10 cellular contexts compared by ENCODE assay signal in the genomic region with DNA sequence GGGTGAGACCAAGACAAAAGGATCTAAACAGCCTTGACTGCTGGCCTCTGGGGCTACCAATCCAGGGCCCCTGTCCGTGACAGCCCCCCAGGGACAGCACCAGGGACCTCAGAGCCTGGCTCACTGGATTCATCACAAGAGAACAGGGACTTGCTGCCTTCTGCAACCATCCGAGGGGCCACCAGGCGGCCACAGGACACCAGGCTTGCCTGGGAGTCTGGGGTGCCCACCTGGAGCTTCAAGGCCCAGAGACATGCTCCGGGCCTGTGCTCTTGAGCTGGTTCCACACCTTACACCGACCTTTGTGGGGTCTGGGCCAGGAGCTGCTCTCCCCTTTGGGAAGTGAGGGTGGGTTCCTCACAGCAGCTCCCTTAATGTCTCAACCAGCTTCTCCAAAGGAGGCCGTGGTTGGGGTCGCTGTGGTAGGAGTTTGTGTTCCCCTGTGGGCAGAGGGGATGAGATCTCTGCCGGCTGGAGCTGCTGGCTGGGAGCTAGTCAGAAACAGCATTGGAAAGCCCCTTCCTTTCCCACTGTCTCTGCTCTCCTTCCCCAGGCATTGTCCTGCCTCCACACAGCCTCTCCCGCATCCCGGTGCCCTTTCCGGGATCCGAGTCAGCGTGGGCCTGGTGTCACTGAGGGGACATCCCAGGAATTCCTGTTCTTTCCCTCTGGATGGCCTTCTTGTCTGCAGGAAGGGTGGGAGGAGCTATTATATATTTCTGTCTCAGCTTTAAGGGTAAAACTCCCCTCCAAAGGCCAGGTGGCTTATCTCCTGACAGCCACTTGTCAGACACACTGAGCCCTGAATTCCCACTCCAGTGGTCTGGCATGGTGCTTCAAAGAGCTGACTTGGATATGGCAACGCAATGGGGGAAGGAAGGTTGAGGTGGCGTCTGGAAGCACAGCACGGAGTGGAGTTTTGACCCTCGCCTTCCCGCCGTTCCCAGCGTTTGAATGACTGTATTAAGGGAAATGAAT. TPM values are rescaled to one million over a fixed set of nuclear protein-coding genes. Genes with fewer than 3 reads are reported as not detected.
DNase-seq lines count a peak whose midpoint lies in the region; ATAC-seq and TF ChIP-seq lines count a peak whose summit lies in the region.
"Had no signal": no experiment of that assay in that cellular context is flagged by ENCODE, and none has a peak within 500 bp of the region (broad histone marks: within the 10 kb centered on the region; RNA-seq: fewer than 3 reads in every experiment).

No MANE protein-coding gene starts in this region.

- ATAC-seq in Panc1 (peak; percentile 62), GM21390 (IDR thresholded peaks at IDR 0.05; ENCODE audit: unreplicated experiment) (no peak), GM19395 (IDR thresholded peaks at IDR 0.05; ENCODE audit: unreplicated experiment) (no peak), GM18873 (IDR thresholded peaks at IDR 0.05; ENCODE audit: low FRiP score, unreplicated experiment) (no peak)
- ATAC-seq in stimulated activated naive CD8-positive, alpha-beta T cell treated with anti-CD3 and anti-CD28 coated beads, Interleukin-15, Interleukin-2, amounts not matched to agents 100 U/mL and 50 U/mL, for 24 hours: peak; percentile 37

- H3K9me3 Mint-ChIP-seq in activated CD4-positive, alpha-beta memory T cell treated with anti-CD3 and anti-CD28 coated beads for 36 hours: no peaks in the 10 kb centered on the region
- H3K9me3 Mint-ChIP-seq in activated CD4-positive, alpha-beta memory T cell treated with anti-CD3 and anti-CD28 coated beads, Interleukin-2, amount 10 ng/mL, durations not matched to agents 7 days and 5 days: no peaks in the 10 kb centered on the region

- H3K27me3 Mint-ChIP-seq in activated CD4-positive, alpha-beta memory T cell treated with anti-CD3 and anti-CD28 coated beads for 36 hours: peaks cover 32% of the 10 kb centered on the region
- H3K27me3 Mint-ChIP-seq in activated CD4-positive, alpha-beta memory T cell treated with anti-CD3 and anti-CD28 coated beads, Interleukin-2, amount 10 ng/mL, durations not matched to agents 7 days and 5 days: peaks cover 41% of the 10 kb centered on the region

- no peak overlapping the region for H3K27ac Mint-ChIP-seq in activated CD4-positive, alpha-beta memory T cell treated with anti-CD3 and anti-CD28 coated beads for 36 hours
- no peak overlapping the region for H3K27ac Mint-ChIP-seq in activated CD4-positive, alpha-beta memory T cell treated with anti-CD3 and anti-CD28 coated beads, Interleukin-2, amount 10 ng/mL, durations not matched to agents 7 days and 5 days

- H3K36me3 ChIP-seq in Panc1 (ENCODE audit: control insufficient read depth, insufficient read depth, low read length): no peaks in the 10 kb centered on the region

- H3K9me3 ChIP-seq in Panc1 (ENCODE audit: control insufficient read depth, insufficient read depth, low read depth, low read length): no peaks in the 10 kb centered on the region

- BruUV-seq in Panc1 (replicated peaks; lab: Mats Ljungman, UMichigan): no TSS peak

- in situ Hi-C loops in Panc1 (cut with HindIII; ENCODE audit: low pct_unique_long_range_greater_than_20kb, low sequenced_read_pairs): no loop called here

- CTCF ChIA-PET in activated CD4-positive, alpha-beta memory T cell treated with anti-CD3 and anti-CD28 coated beads for 36 hours (lab: Charles Lee): interaction anchor here (0.6 to 1.6 kb wide), 6 partner anchors 9 to 407 kb away, joined by 3 to 7 read pairs (median 3); no protein-coding TSS in a partner anchor
- CTCF ChIA-PET in activated CD4-positive, alpha-beta memory T cell treated with anti-CD3 and anti-CD28 coated beads, Interleukin-2, amount 10 ng/mL, durations not matched to agents 7 days and 5 days (lab: Charles Lee): interaction anchor here (1.0 to 1.9 kb wide), 2 partner anchors 63 to 240 kb away, joined by 5 to 7 read pairs; no protein-coding TSS in a partner anchor
- CTCF ChIA-PET in Panc1 (lab: Charles Lee): interaction anchor here (0.5 to 1.2 kb wide), 4 partner anchors 20 to 1079 kb away, joined by 3 to 5 read pairs (median 4); no protein-coding TSS in a partner anchor

- 0 out of 2 replicates have a peak, but pooled peaks cover 2% of the 10 kb centered on the region for H3K27me3 ChIP-seq in Panc1 (ENCODE audit: control insufficient read depth, insufficient read depth, low read length)

- peaks cover 33% of the 10 kb centered on the region for H3K4me1 ChIP-seq in Panc1 (ENCODE audit: control insufficient read depth, insufficient read depth, low read length)

- no peak overlapping the region for H3K4me3 Mint-ChIP-seq in activated CD4-positive, alpha-beta memory T cell treated with anti-CD3 and anti-CD28 coated beads for 36 hours
- H3K4me3 Mint-ChIP-seq in activated CD4-positive, alpha-beta memory T cell treated with anti-CD3 and anti-CD28 coated beads, Interleukin-2, amount 10 ng/mL, durations not matched to agents 7 days and 5 days: no peak overlapping the region

- TF ChIP-seq CTCF in Panc1 (IDR thresholded peaks at IDR 0.05) (peak; percentile 76), fibroblast of pulmonary artery (IDR thresholded peaks at IDR 0.05; ENCODE audit: low read length, missing control alignments) (peak; percentile 38)

- H3K27ac ChIP-seq in Panc1 (ENCODE audit: low read length): peak overlapping the region; percentile 54; the same call in 1 of the 2 replicates
- H3K27ac ChIP-seq: SK-N-MC had no signal

- peaks cover 5% of the 10 kb centered on the region for H3K4me1 Mint-ChIP-seq in activated CD4-positive, alpha-beta memory T cell treated with anti-CD3 and anti-CD28 coated beads for 36 hours (ENCODE audit: low read depth)
- peaks cover 10% of the 10 kb centered on the region for H3K4me1 Mint-ChIP-seq in activated CD4-positive, alpha-beta memory T cell treated with anti-CD3 and anti-CD28 coated beads, Interleukin-2, amount 10 ng/mL, durations not matched to agents 7 days and 5 days

- intact Hi-C loops in activated CD4-positive, alpha-beta memory T cell treated with anti-CD3 and anti-CD28 coated beads for 36 hours (cut with micrococcal nuclease): no loop called here
- intact Hi-C loops in Panc1 (cut with micrococcal nuclease; ENCODE audit: unreplicated experiment): no loop called here

- DNase-seq in activated CD4-positive, alpha-beta memory T cell treated with anti-CD3 and anti-CD28 coated beads for 36 hours: peak; percentile 25
- no peak for DNase-seq in activated CD4-positive, alpha-beta memory T cell treated with anti-CD3 and anti-CD28 coated beads, Interleukin-2, amount 10 ng/mL, durations not matched to agents 7 days and 5 days
- DNase-seq in Panc1 (ENCODE audit: low read depth, low spot score): no peak
- DNase-seq in fibroblast of pulmonary artery (ENCODE audit: low read depth): no peak
- DNase-seq in stimulated activated naive CD8-positive, alpha-beta T cell treated with anti-CD3 and anti-CD28 coated beads, Interleukin-15, Interleukin-2, amounts not matched to agents 100 U/mL and 50 U/mL, for 24 hours: no peak
- DNase-seq: anterior cingulate cortex had no signal

- POLR2A ChIA-PET in activated CD4-positive, alpha-beta memory T cell treated with anti-CD3 and anti-CD28 coated beads for 36 hours (lab: Charles Lee): no interaction called here
- POLR2A ChIA-PET in activated CD4-positive, alpha-beta memory T cell treated with anti-CD3 and anti-CD28 coated beads, Interleukin-2, amount 10 ng/mL, durations not matched to agents 7 days and 5 days (lab: Charles Lee): interaction anchor here (1.5 to 1.8 kb wide), 2 partner anchors 9 to 13 kb away, joined by 4 to 6 read pairs; no protein-coding TSS in a partner anchor
- POLR2A ChIA-PET in Panc1 (lab: Charles Lee): interaction anchor here (0.7 kb wide), 1 partner anchor 225 kb away, joined by 4 read pairs; no protein-coding TSS in a partner anchor

- peaks cover 1% of the 10 kb centered on the region for H3K36me3 Mint-ChIP-seq in activated CD4-positive, alpha-beta memory T cell treated with anti-CD3 and anti-CD28 coated beads for 36 hours
- peaks cover 5% of the 10 kb centered on the region for H3K36me3 Mint-ChIP-seq in activated CD4-positive, alpha-beta memory T cell treated with anti-CD3 and anti-CD28 coated beads, Interleukin-2, amount 10 ng/mL, durations not matched to agents 7 days and 5 days (ENCODE audit: low read depth)

- H3K4me3 ChIP-seq in Panc1 (ENCODE audit: low read depth in 2 of 2, low read length in 2 of 2) (no peak overlapping the region), fibroblast of pulmonary artery (replicated peaks; ENCODE audit: low read depth, low read length) (no peak overlapping the region)
- H3K4me3 ChIP-seq: SK-N-MC had no signal

RNA-seq across cellular contexts. Expression of gene PAPLN, which starts 5.1 kb away (rescaled TPM):
- under 1 TPM; 0.62 to 0.65 TPM for total RNA-seq in activated CD4-positive, alpha-beta memory T cell treated with anti-CD3 and anti-CD28 coated beads for 36 hours
- 1 to 10 TPM; 1.4 to 1.6 TPM for total RNA-seq in activated CD4-positive, alpha-beta memory T cell treated with anti-CD3 and anti-CD28 coated beads, Interleukin-2, amount 10 ng/mL, durations not matched to agents 7 days and 5 days
- 22.2 TPM for total RNA-seq in Panc1 (2021; ENCODE audit: unreplicated experiment)
- 19.8 TPM for polyA plus RNA-seq in Panc1 (2012; ENCODE audit: insufficient read length)

Comparison
In these comparisons a context has a peak if more than half of its experiments do, and no peak if none do; other contexts are left out.
1. ATAC-seq: peak in Panc1 (single experiment) and stimulated activated naive CD8-positive, alpha-beta T cell treated with anti-CD3 and anti-CD28 coated beads, Interleukin-15, Interleukin-2, amounts not matched to agents 100 U/mL and 50 U/mL, for 24 hours (single experiment); none in GM21390 (single experiment), GM19395 (single experiment) and GM18873 (single experiment).